ENCODE assay signal across 8 cellular contexts in genomic region chr14:49962616-49963015, GRCh38.
A peak's percentile ranks its signal among the peaks of the same experiment; 100 is the strongest.
DNase-seq lines count a peak whose midpoint lies in the region; ATAC-seq lines count a peak whose summit lies in the region.

No MANE protein-coding gene starts in this region.

- H3K27me3 Mint-ChIP-seq in activated T-helper 2 cell treated with anti-CD3 and anti-CD28 coated beads, Interferon-gamma antibody, Interleukin-2, Interleukin-4, amounts not matched to agents 10 μg/mL and 5 μg/mL and 100 μg/mL, durations not matched to agents 14 hours and 24 hours and 36 hours (ENCODE audit: low read depth) = no peaks in the 10 kb centered on the region
- no peaks in the 10 kb centered on the region for H3K27me3 Mint-ChIP-seq in immature natural killer cell (ENCODE audit: low read depth in 3 of 3)

- intact Hi-C loops in activated T-helper 2 cell treated with anti-CD3 and anti-CD28 coated beads, Interferon-gamma antibody, Interleukin-2, Interleukin-4, amounts not matched to agents 10 μg/mL and 5 μg/mL and 100 μg/mL, durations not matched to agents 14 hours and 24 hours and 36 hours (cut with micrococcal nuclease) = loop anchor here (1.0 to 5.0 kb wide), 3 partner anchors 9 to 75 kb away; no protein-coding TSS in a partner anchor

- no peak for DNase-seq in activated T-helper 2 cell treated with anti-CD3 and anti-CD28 coated beads, Interferon-gamma antibody, Interleukin-2, Interleukin-4, amounts not matched to agents 10 μg/mL and 5 μg/mL and 100 μg/mL, durations not matched to agents 14 hours and 24 hours and 36 hours (ENCODE audit: low spot score)
- peak; percentile 55 for DNase-seq in stimulated activated CD4-positive, alpha-beta T cell treated with anti-CD3 and anti-CD28 coated beads, Interleukin-12 subunit alpha, Interleukin-12 subunit beta, amount 100 ng/mL, for 4 hours
- no peak for DNase-seq in immature natural killer cell
- no peak for DNase-seq in NCI-H2196 (lab: John Stamatoyannopoulos, UW; ENCODE audit: unreplicated experiment)
- DNase-seq in NCI-H748 treated with DMSO at 0.1 percent for 48 hours (lab: John Stamatoyannopoulos, UW) = no peak

- peak overlapping the region; percentile 69 for H3K27ac Mint-ChIP-seq in activated T-helper 2 cell treated with anti-CD3 and anti-CD28 coated beads, Interferon-gamma antibody, Interleukin-2, Interleukin-4, amounts not matched to agents 10 μg/mL and 5 μg/mL and 100 μg/mL, durations not matched to agents 14 hours and 24 hours and 36 hours
- H3K27ac Mint-ChIP-seq in immature natural killer cell = no peak overlapping the region

- no peak overlapping the region for H3K4me3 Mint-ChIP-seq in activated T-helper 2 cell treated with anti-CD3 and anti-CD28 coated beads, Interferon-gamma antibody, Interleukin-2, Interleukin-4, amounts not matched to agents 10 μg/mL and 5 μg/mL and 100 μg/mL, durations not matched to agents 14 hours and 24 hours and 36 hours (ENCODE audit: low read depth)
- no peak overlapping the region for H3K4me3 Mint-ChIP-seq in immature natural killer cell

- H3K4me1 Mint-ChIP-seq in activated T-helper 2 cell treated with anti-CD3 and anti-CD28 coated beads, Interferon-gamma antibody, Interleukin-2, Interleukin-4, amounts not matched to agents 10 μg/mL and 5 μg/mL and 100 μg/mL, durations not matched to agents 14 hours and 24 hours and 36 hours (ENCODE audit: low read depth) = peaks cover 51% of the 10 kb centered on the region
- no peaks in the 10 kb centered on the region for H3K4me1 Mint-ChIP-seq in immature natural killer cell

- H3K36me3 Mint-ChIP-seq in activated T-helper 2 cell treated with anti-CD3 and anti-CD28 coated beads, Interferon-gamma antibody, Interleukin-2, Interleukin-4, amounts not matched to agents 10 μg/mL and 5 μg/mL and 100 μg/mL, durations not matched to agents 14 hours and 24 hours and 36 hours (ENCODE audit: low read depth) = no peaks in the 10 kb centered on the region
- no peaks in the 10 kb centered on the region for H3K36me3 Mint-ChIP-seq in immature natural killer cell

- ATAC-seq in GM18858 (IDR thresholded peaks at IDR 0.05; ENCODE audit: unreplicated experiment) (peak; percentile 38), HG03095 (IDR thresholded peaks at IDR 0.05; ENCODE audit: unreplicated experiment) (peak; percentile 37), HG03469 (IDR thresholded peaks at IDR 0.05; ENCODE audit: unreplicated experiment) (no peak)

- no peaks in the 10 kb centered on the region for H3K9me3 Mint-ChIP-seq in activated T-helper 2 cell treated with anti-CD3 and anti-CD28 coated beads, Interferon-gamma antibody, Interleukin-2, Interleukin-4, amounts not matched to agents 10 μg/mL and 5 μg/mL and 100 μg/mL, durations not matched to agents 14 hours and 24 hours and 36 hours
- H3K9me3 Mint-ChIP-seq in immature natural killer cell = no peaks in the 10 kb centered on the region
